8 cellular contexts compared by ENCODE assay signal in genomic region chr1:155241069-155241679, GRCh38. TPM values are rescaled to one million over a fixed set of nuclear protein-coding genes. Genes with fewer than 3 reads are reported as not detected.
A peak's percentile ranks its signal among the peaks of the same experiment; 100 is the strongest.
DNase-seq lines count a peak whose midpoint lies in the region; ATAC-seq and TF ChIP-seq lines count a peak whose summit lies in the region.

No MANE protein-coding gene starts in this region.

- H3K9me3 ChIP-seq in CD8-positive, alpha-beta T cell (ENCODE audit: low read length): no peaks in the 10 kb centered on the region
- no peaks in the 10 kb centered on the region for H3K9me3 ChIP-seq in ectodermal cell (ENCODE audit: control insufficient read depth, low read length)

- peaks cover 2% of the 10 kb centered on the region for H3K27me3 Mint-ChIP-seq in CD8-positive, alpha-beta T cell (ENCODE audit: low read depth)
- H3K27me3 Mint-ChIP-seq in activated CD4-positive, alpha-beta T cell treated with anti-CD3 and anti-CD28 coated beads, Interleukin-2, amount 10 ng/mL, durations not matched to agents 7 days and 5 days: peaks cover 2% of the 10 kb centered on the region

- intact Hi-C loops in CD8-positive, alpha-beta T cell (cut with DNase I, micrococcal nuclease): loop anchor here (1.0 to 5.0 kb wide), 2 partner anchors 33 to 49 kb away; partner anchors contain the start of gene MTX1 (in 1 of the 2)
- intact Hi-C loops in lower leg skin (cut with DNase I; ENCODE audit: low total_unique reads): no loop called here

- no peak for ATAC-seq in CD8-positive, alpha-beta T cell
- no peak for ATAC-seq in HG03196 (IDR thresholded peaks at IDR 0.05; ENCODE audit: unreplicated experiment)

- H3K9me3 Mint-ChIP-seq in CD8-positive, alpha-beta T cell: no peaks in the 10 kb centered on the region
- no peaks in the 10 kb centered on the region for H3K9me3 Mint-ChIP-seq in activated CD4-positive, alpha-beta T cell treated with anti-CD3 and anti-CD28 coated beads, Interleukin-2, amount 10 ng/mL, durations not matched to agents 7 days and 5 days

- TF ChIP-seq POLR2A in lower leg skin (IDR thresholded peaks at IDR 0.05): no peak

- peaks cover 34% of the 10 kb centered on the region for H3K4me1 ChIP-seq in CD8-positive, alpha-beta T cell (ENCODE audit: insufficient read depth, low read length)
- H3K4me1 ChIP-seq in ectodermal cell (ENCODE audit: control insufficient read depth, insufficient read depth, low read length): no peaks in the 10 kb centered on the region

- peak overlapping the region; percentile 83 for H3K4me3 Mint-ChIP-seq in CD8-positive, alpha-beta T cell
- H3K4me3 Mint-ChIP-seq in activated CD4-positive, alpha-beta T cell treated with anti-CD3 and anti-CD28 coated beads, Interleukin-2, amount 10 ng/mL, durations not matched to agents 7 days and 5 days: peak overlapping the region; percentile 85

- H3K27ac ChIP-seq in CD8-positive, alpha-beta T cell (ENCODE audit: low read depth, low read length): peak overlapping the region; percentile 40
- H3K27ac ChIP-seq in HL-60 (replicated peaks): peak overlapping the region; percentile 67
- no peak overlapping the region for H3K27ac ChIP-seq in ectodermal cell (ENCODE audit: insufficient read depth, low read depth, low read length, poor library complexity, severe bottlenecking)

- no peaks in the 10 kb centered on the region for H3K36me3 ChIP-seq in CD8-positive, alpha-beta T cell (ENCODE audit: insufficient read depth, low read length)
- H3K36me3 ChIP-seq in ectodermal cell (ENCODE audit: control insufficient read depth, insufficient read depth, low read length): peaks cover 5% of the 10 kb centered on the region

- 23 to 24% methylated on average over 4 of the region's 4 CpGs for WGBS in ectodermal cell, 2 experiments
- WGBS in lower leg skin, 2 donors: 9 to 12% methylated on average over 4 of the region's 4 CpGs

- CTCF ChIA-PET in CD8-positive, alpha-beta T cell (lab: Charles Lee): interaction anchor here (0.6 to 4.2 kb wide), 9 partner anchors 9 to 257 kb away, joined by 3 to 25 read pairs (median 4); partner anchors contain the start of genes MTX1 and THBS3
- CTCF ChIA-PET in activated CD4-positive, alpha-beta T cell treated with anti-CD3 and anti-CD28 coated beads, Interleukin-2, amount 10 ng/mL, durations not matched to agents 7 days and 5 days (lab: Charles Lee): interaction anchor here (0.6 to 3.9 kb wide), 7 partner anchors 9 to 535 kb away, joined by 3 to 38 read pairs (median 4); partner anchors contain the start of genes KRTCAP2, THBS3 and TRIM46

- POLR2A ChIA-PET in CD8-positive, alpha-beta T cell (lab: Charles Lee): interaction anchor here (0.6 to 2.3 kb wide), 4 partner anchors 14 to 133 kb away, joined by 3 to 11 read pairs (median 7); partner anchors contain the start of genes MTX1, SCAMP3 and THBS3
- POLR2A ChIA-PET in activated CD4-positive, alpha-beta T cell treated with anti-CD3 and anti-CD28 coated beads, Interleukin-2, amount 10 ng/mL, durations not matched to agents 7 days and 5 days (lab: Charles Lee): no interaction called here

- peaks cover 26% of the 10 kb centered on the region for H3K36me3 Mint-ChIP-seq in CD8-positive, alpha-beta T cell
- H3K36me3 Mint-ChIP-seq in activated CD4-positive, alpha-beta T cell treated with anti-CD3 and anti-CD28 coated beads, Interleukin-2, amount 10 ng/mL, durations not matched to agents 7 days and 5 days (ENCODE audit: low read depth): peaks cover 28% of the 10 kb centered on the region

- H3K27ac Mint-ChIP-seq in CD8-positive, alpha-beta T cell: peak overlapping the region; percentile 79
- H3K27ac Mint-ChIP-seq in activated CD4-positive, alpha-beta T cell treated with anti-CD3 and anti-CD28 coated beads, Interleukin-2, amount 10 ng/mL, durations not matched to agents 7 days and 5 days: peak overlapping the region; percentile 91

- H3K27me3 ChIP-seq in CD8-positive, alpha-beta T cell (ENCODE audit: insufficient read depth, low read length): no peaks in the 10 kb centered on the region
- H3K27me3 ChIP-seq in HL-60 (ENCODE audit: insufficient read depth, poor library complexity, severe bottlenecking) (no peaks in the 10 kb centered on the region), ectodermal cell (ENCODE audit: control insufficient read depth, insufficient read depth, low read length, poor library complexity, severe bottlenecking) (no peaks in the 10 kb centered on the region)

- H3K4me1 Mint-ChIP-seq in CD8-positive, alpha-beta T cell (ENCODE audit: low read depth): peaks cover 43% of the 10 kb centered on the region
- H3K4me1 Mint-ChIP-seq in activated CD4-positive, alpha-beta T cell treated with anti-CD3 and anti-CD28 coated beads, Interleukin-2, amount 10 ng/mL, durations not matched to agents 7 days and 5 days: peaks cover 61% of the 10 kb centered on the region

- peak in 6 of 7 experiments; percentile 57 to 73 (median 64) for DNase-seq in CD8-positive, alpha-beta T cell
- DNase-seq in HL-60 (ENCODE audit: low read depth in 1 of 2, low spot score in 1 of 2): peak; percentile 76 to 89
- peak; percentile 96 for DNase-seq in NCI-H82 (lab: John Stamatoyannopoulos, UW)
- DNase-seq in activated CD4-positive, alpha-beta T cell treated with anti-CD3 and anti-CD28 coated beads, Interleukin-2, amount 10 ng/mL, durations not matched to agents 7 days and 5 days: peak; percentile 83
- DNase-seq in lower leg skin (ENCODE audit: low spot score in 2 of 2): peak; percentile 86 to 93
- DNase-seq in stimulated activated CD8-positive, alpha-beta memory T cell treated with anti-CD3 and anti-CD28 coated beads, Interleukin-12 subunit alpha, Interleukin-12 subunit beta, amount 100 ng/mL, for 1 hour (ENCODE audit: low read depth): peak; percentile 58

- peak overlapping the region; percentile 60 for H3K4me3 ChIP-seq in CD8-positive, alpha-beta T cell (ENCODE audit: low read depth, low read length)
- peak overlapping the region; percentile 53 for H3K4me3 ChIP-seq in HL-60 (replicated peaks; ENCODE audit: insufficient read depth, low read length)
- peak overlapping the region; percentile 39 for H3K4me3 ChIP-seq in ectodermal cell (ENCODE audit: insufficient read depth, low read depth, low read length)
- no peak overlapping the region for H3K4me3 ChIP-seq in lower leg skin (ENCODE audit: low read depth, poor library complexity, severe bottlenecking)

- TF ChIP-seq CTCF in CD8-positive, alpha-beta T cell (IDR thresholded peaks at IDR 0.05): no peak
- TF ChIP-seq CTCF in HL-60 (IDR thresholded peaks at IDR 0.05; ENCODE audit: insufficient read depth, low read length): no peak
- TF ChIP-seq CTCF in lower leg skin (IDR thresholded peaks at IDR 0.05): no peak

RNA-seq across cellular contexts. Expression of gene ENTREP3, which starts 14.1 kb away (rescaled TPM):
- total RNA-seq in CD8-positive, alpha-beta T cell: 1 to 10 TPM; 8.1 to 8.7 TPM
- 10 to 100 TPM; 22.8 to 22.9 TPM for total RNA-seq in activated CD4-positive, alpha-beta T cell treated with anti-CD3 and anti-CD28 coated beads, Interleukin-2, amount 10 ng/mL, durations not matched to agents 7 days and 5 days
- 74.1 TPM for polyA plus RNA-seq in ectodermal cell (2013, experiment 1 of 4)
- polyA plus RNA-seq in ectodermal cell (2013, experiment 2 of 4): 65.2 TPM
- polyA plus RNA-seq in ectodermal cell (2013, experiment 3 of 4): 54.0 TPM
- polyA plus RNA-seq in ectodermal cell (2013, experiment 4 of 4): 57.0 TPM
- 10 to 100 TPM in 3 of 4 donors, 1 to 10 TPM in 1; 9.6 to 26.0 (median 18.7) TPM for total RNA-seq in lower leg skin

RNA-seq across cellular contexts. Expression of gene SCAMP3, which starts 21.0 kb away (rescaled TPM):
- total RNA-seq in CD8-positive, alpha-beta T cell: 10 to 100 TPM; 47.5 to 48.5 TPM
- 10 to 100 TPM; 88.7 to 96.4 TPM for total RNA-seq in activated CD4-positive, alpha-beta T cell treated with anti-CD3 and anti-CD28 coated beads, Interleukin-2, amount 10 ng/mL, durations not matched to agents 7 days and 5 days
- 69.2 TPM for polyA plus RNA-seq in ectodermal cell (2013, experiment 1 of 4)
- polyA plus RNA-seq in ectodermal cell (2013, experiment 2 of 4): 64.4 TPM
- 59.6 TPM for polyA plus RNA-seq in ectodermal cell (2013, experiment 3 of 4)
- polyA plus RNA-seq in ectodermal cell (2013, experiment 4 of 4): 69.8 TPM
- total RNA-seq in lower leg skin: 10 to 100 TPM; 67.8 to 96.9 (median 87.6) TPM

RNA-seq across cellular contexts. Expression of gene CLK2, which starts 32.1 kb away (rescaled TPM):
- 10 to 100 TPM; 48.6 to 54.4 TPM for total RNA-seq in CD8-positive, alpha-beta T cell
- total RNA-seq in activated CD4-positive, alpha-beta T cell treated with anti-CD3 and anti-CD28 coated beads, Interleukin-2, amount 10 ng/mL, durations not matched to agents 7 days and 5 days: 100 to 1,000 TPM in 1 of 2 experiments, 10 to 100 TPM in 1; 100.0 to 104 TPM
- polyA plus RNA-seq in ectodermal cell (2013, experiment 1 of 4): 91.6 TPM
- polyA plus RNA-seq in ectodermal cell (2013, experiment 2 of 4): 87.6 TPM
- polyA plus RNA-seq in ectodermal cell (2013, experiment 3 of 4): 75.9 TPM
- polyA plus RNA-seq in ectodermal cell (2013, experiment 4 of 4): 89.8 TPM
- 10 to 100 TPM; 24.6 to 55.8 (median 38.0) TPM for total RNA-seq in lower leg skin

RNA-seq across cellular contexts. Expression of gene MTX1, which starts 32.7 kb away (rescaled TPM):
- 10 to 100 TPM; 24.4 to 25.8 TPM for total RNA-seq in CD8-positive, alpha-beta T cell
- total RNA-seq in activated CD4-positive, alpha-beta T cell treated with anti-CD3 and anti-CD28 coated beads, Interleukin-2, amount 10 ng/mL, durations not matched to agents 7 days and 5 days: 10 to 100 TPM; 32.8 to 37.3 TPM
- polyA plus RNA-seq in ectodermal cell (2013, experiment 1 of 4): 43.3 TPM
- 44.2 TPM for polyA plus RNA-seq in ectodermal cell (2013, experiment 2 of 4)
- polyA plus RNA-seq in ectodermal cell (2013, experiment 3 of 4): 32.1 TPM
- 36.1 TPM for polyA plus RNA-seq in ectodermal cell (2013, experiment 4 of 4)
- total RNA-seq in lower leg skin: 10 to 100 TPM; 20.5 to 54.8 (median 40.8) TPM

RNA-seq across cellular contexts. Expression of gene THBS3, which starts 33.5 kb away (rescaled TPM):
- 10 to 100 TPM; 18.5 to 18.8 TPM for total RNA-seq in CD8-positive, alpha-beta T cell
- total RNA-seq in activated CD4-positive, alpha-beta T cell treated with anti-CD3 and anti-CD28 coated beads, Interleukin-2, amount 10 ng/mL, durations not matched to agents 7 days and 5 days: 10 to 100 TPM; 21.2 to 23.6 TPM
- polyA plus RNA-seq in ectodermal cell (2013, experiment 1 of 4): 56.6 TPM
- 55.5 TPM for polyA plus RNA-seq in ectodermal cell (2013, experiment 2 of 4)
- polyA plus RNA-seq in ectodermal cell (2013, experiment 3 of 4): 46.8 TPM
- polyA plus RNA-seq in ectodermal cell (2013, experiment 4 of 4): 51.5 TPM
- 10 to 100 TPM; 15.6 to 26.6 (median 20.2) TPM for total RNA-seq in lower leg skin
